Comparison of ENCODE assay signal across 13 cellular contexts in genomic region chr11:8906629-8907028, GRCh38.
DNase-seq lines count a peak whose midpoint lies in the region; ATAC-seq lines count a peak whose summit lies in the region.
"Had no signal": no experiment of that assay in that cellular context is flagged by ENCODE, and none has a peak within 500 bp of the region (broad histone marks: within the 10 kb centered on the region; RNA-seq: fewer than 3 reads in every experiment).

No MANE protein-coding gene starts in this region.

- no peak for ATAC-seq in activated naive CD8-positive, alpha-beta T cell treated with anti-CD3 and anti-CD28 coated beads, Interleukin-2, amount 50 U/mL, for 24 hours
- ATAC-seq in HG02981 (IDR thresholded peaks at IDR 0.05; ENCODE audit: unreplicated experiment), result no peak

- peaks cover 43% of the 10 kb centered on the region for H3K4me1 Mint-ChIP-seq in activated naive CD8-positive, alpha-beta T cell treated with anti-CD3 and anti-CD28 coated beads, Interleukin-2, amount 50 U/mL, for 24 hours

- H3K27ac Mint-ChIP-seq in activated naive CD8-positive, alpha-beta T cell treated with anti-CD3 and anti-CD28 coated beads, Interleukin-2, amount 50 U/mL, for 24 hours, result no peak overlapping the region
- H3K27ac Mint-ChIP-seq: activated naive CD8-positive, alpha-beta T cell treated with anti-CD3 and anti-CD28 coated beads, Interleukin-2, amount 10 ng/mL, durations not matched to agents 7 days and 5 days; memory B cell had no signal

- H3K36me3 Mint-ChIP-seq in activated naive CD8-positive, alpha-beta T cell treated with anti-CD3 and anti-CD28 coated beads, Interleukin-2, amount 50 U/mL, for 24 hours (ENCODE audit: low read depth), result peaks cover 4% of the 10 kb centered on the region

- peaks cover under 1% of the 10 kb centered on the region for H3K9me3 Mint-ChIP-seq in activated naive CD8-positive, alpha-beta T cell treated with anti-CD3 and anti-CD28 coated beads, Interleukin-2, amount 50 U/mL, for 24 hours

- DNase-seq in DMS114 treated with DMSO at 0.1 percent for 48 hours (lab: John Stamatoyannopoulos, UW; ENCODE audit: unreplicated experiment) (peak; percentile 12), HS-5 (ENCODE audit: low read depth) (peak; percentile 79), iPS-NIHi11 (ENCODE audit: low spot score) (peak; percentile 24), hypothalamus (lab: John Stamatoyannopoulos, UW) (no peak), pons (ENCODE audit: low spot score) (no peak)
- no peak for DNase-seq in activated naive CD8-positive, alpha-beta T cell treated with anti-CD3 and anti-CD28 coated beads, Interleukin-2, amount 50 U/mL, for 24 hours
- DNase-seq: activated naive CD8-positive, alpha-beta T cell treated with anti-CD3 and anti-CD28 coated beads, Interleukin-2, amount 10 ng/mL, durations not matched to agents 7 days and 5 days; foreskin melanocyte; GDM1; KBM-7; stimulated activated CD4-positive, alpha-beta T cell treated with anti-CD3 and anti-CD28 coated beads, Interleukin-12 subunit alpha, Interleukin-12 subunit beta, amount 100 ng/mL, for 4 hours had no signal

- peaks cover 3% of the 10 kb centered on the region for H3K27me3 Mint-ChIP-seq in activated naive CD8-positive, alpha-beta T cell treated with anti-CD3 and anti-CD28 coated beads, Interleukin-2, amount 50 U/mL, for 24 hours

- H3K4me3 Mint-ChIP-seq in activated naive CD8-positive, alpha-beta T cell treated with anti-CD3 and anti-CD28 coated beads, Interleukin-2, amount 50 U/mL, for 24 hours, result peak overlapping the region; percentile 10
- H3K4me3 Mint-ChIP-seq: activated naive CD8-positive, alpha-beta T cell treated with anti-CD3 and anti-CD28 coated beads, Interleukin-2, amount 10 ng/mL, durations not matched to agents 7 days and 5 days; memory B cell had no signal

Comparison
In these comparisons a context has a peak if more than half of its experiments do, and no peak if none do; other contexts are left out.
1. DNase-seq: peak in DMS114 treated with DMSO at 0.1 percent for 48 hours (single experiment), HS-5 (single experiment) and iPS-NIHi11 (single experiment); none in activated naive CD8-positive, alpha-beta T cell treated with anti-CD3 and anti-CD28 coated beads, Interleukin-2, amount 50 U/mL, for 24 hours (single experiment), hypothalamus (0 of 51) and pons (single experiment).